Comparison of ENCODE assay signal across 15 cellular contexts in the genomic region with DNA sequence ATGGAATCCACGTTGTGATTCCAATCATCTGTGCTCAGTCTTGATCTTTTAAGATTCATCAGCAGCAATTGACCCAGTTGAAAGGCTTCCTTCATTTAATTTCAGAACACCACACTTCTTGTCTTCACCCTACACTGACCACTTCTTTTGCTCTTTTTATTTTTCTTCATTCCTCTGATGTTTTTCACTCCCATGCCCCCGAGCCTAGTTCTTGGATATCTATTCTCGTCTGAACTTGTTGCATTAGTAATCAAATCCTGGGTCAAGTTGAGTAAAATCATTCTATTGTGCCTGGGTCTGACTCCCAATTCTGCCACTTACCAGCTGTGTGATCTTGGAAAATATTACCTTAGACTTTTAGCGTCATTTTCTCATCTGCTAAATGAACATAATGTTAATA.
DNase-seq lines count a peak whose midpoint lies in the region; ATAC-seq and TF ChIP-seq lines count a peak whose summit lies in the region.
"Had no signal": no experiment of that assay in that cellular context is flagged by ENCODE, and none has a peak within 500 bp of the region (broad histone marks: within the 10 kb centered on the region; RNA-seq: fewer than 3 reads in every experiment).

No MANE protein-coding gene starts in this region.

- intact Hi-C loops in MCF 10A (cut with micrococcal nuclease) (no loop called here), breast epithelium (cut with DNase I; ENCODE audit: low total_unique reads) (no loop called here), mammary epithelial cell (cut with micrococcal nuclease) (no loop called here)

- peaks cover 20% of the 10 kb centered on the region for H3K4me1 Mint-ChIP-seq in MCF 10A (ENCODE audit: insufficient read depth, unreplicated experiment)
- H3K4me1 Mint-ChIP-seq: CD14-positive monocyte; CD4-positive, alpha-beta memory T cell had no signal

- H3K79me2 ChIP-seq in mammary epithelial cell (ENCODE audit: insufficient read depth, low read length) = no peaks in the 10 kb centered on the region

- H3K27ac Mint-ChIP-seq in MCF 10A (ENCODE audit: low read depth, unreplicated experiment) = peak overlapping the region; percentile 16
- H3K27ac Mint-ChIP-seq: CD4-positive, alpha-beta memory T cell; H9 had no signal

- H3K27me3 Mint-ChIP-seq in MCF 10A (ENCODE audit: insufficient read depth, unreplicated experiment) = no peaks in the 10 kb centered on the region
- H3K27me3 Mint-ChIP-seq: CD4-positive, alpha-beta memory T cell had no signal

- ATAC-seq in stimulated activated naive CD8-positive, alpha-beta T cell treated with anti-CD3 and anti-CD28 coated beads, Interleukin-15, Interleukin-2, amounts not matched to agents 100 U/mL and 50 U/mL, for 24 hours = no peak
- ATAC-seq: GM12878 had no signal

- TF ChIP-seq CTCF in MCF 10A (IDR thresholded peaks at IDR 0.05; ENCODE audit: unreplicated experiment) = no peak
- TF ChIP-seq CTCF in breast epithelium (IDR thresholded peaks at IDR 0.05) = no peak
- TF ChIP-seq CTCF in mammary epithelial cell (conservative IDR thresholded peaks at IDR 0.05 in 1 of 2, IDR thresholded peaks at IDR 0.05 in 1 of 2; ENCODE audit: extremely low read depth in 1 of 2, insufficient read depth in 1 of 2, low read depth in 1 of 2, low read length in 2 of 2) = no peak

- H4K20me1 ChIP-seq in mammary epithelial cell (ENCODE audit: insufficient read depth, low read length) = no peaks in the 10 kb centered on the region
- H4K20me1 ChIP-seq: BLaER1 had no signal

- H3K4me2 ChIP-seq in mammary epithelial cell (ENCODE audit: insufficient read depth, low read depth, low read length) = peak overlapping the region; percentile 14
- H3K4me2 ChIP-seq: BLaER1 had no signal

- no peak overlapping the region for H3K9ac ChIP-seq in mammary epithelial cell (ENCODE audit: insufficient read depth, low read length)
- H3K9ac ChIP-seq: BLaER1 had no signal

- no peaks in the 10 kb centered on the region for H3K36me3 ChIP-seq in breast epithelium
- H3K36me3 ChIP-seq in mammary epithelial cell (ENCODE audit: insufficient read depth, low read length) = no peaks in the 10 kb centered on the region
- H3K36me3 ChIP-seq: BLaER1 had no signal

- peak overlapping the region; percentile 34 for H2AFZ ChIP-seq in mammary epithelial cell (ENCODE audit: low read depth, low read length)

- no peak for TF ChIP-seq POLR2A in breast epithelium (IDR thresholded peaks at IDR 0.05)

- peaks cover 0 to under 1% of the 10 kb centered on the region in 2 donors for H3K9me3 ChIP-seq in breast epithelium
- no peaks in the 10 kb centered on the region for H3K9me3 ChIP-seq in mammary epithelial cell (replicated peaks; ENCODE audit: insufficient read depth, low read length)
- H3K9me3 ChIP-seq: BLaER1 had no signal

- H3K27me3 ChIP-seq in breast epithelium = no peaks in the 10 kb centered on the region
- no peaks in the 10 kb centered on the region for H3K27me3 ChIP-seq in mammary epithelial cell (ENCODE audit: insufficient read depth, low read length)
- H3K27me3 ChIP-seq: BLaER1 had no signal

- CTCF ChIA-PET in MCF 10A (lab: Yijun Ruan, JAX) = no interaction called here
- CTCF ChIA-PET in mammary epithelial cell (lab: Charles Lee; ENCODE audit: low non-redundant PET) = no interaction called here

- WGBS in mammary epithelial cell (ENCODE audit: low coverage, missing lambda C conversion rate) = 7% methylated on average over 4 of the region's 4 CpGs

- no peak overlapping the region for H3K27ac ChIP-seq in breast epithelium
- H3K27ac ChIP-seq in mammary epithelial cell (ENCODE audit: insufficient read depth, low read depth, low read length) = no peak overlapping the region
- H3K27ac ChIP-seq: BLaER1 had no signal

- dilution Hi-C loops in mammary epithelial cell (cut with HindIII; ENCODE audit: low sequenced_read_pairs) = no loop called here

- no peaks in the 10 kb centered on the region for H3K36me3 Mint-ChIP-seq in MCF 10A (ENCODE audit: insufficient read depth, unreplicated experiment)
- H3K36me3 Mint-ChIP-seq: CD14-positive monocyte; CD4-positive, alpha-beta memory T cell had no signal

- DNase-seq in MCF 10A (ENCODE audit: unreplicated experiment) (no peak), breast epithelium (ENCODE audit: low spot score in 2 of 2) (no peak), mammary epithelial cell (peak; percentile 76), foreskin melanocyte (peak; percentile 88), NK-92 (lab: John Stamatoyannopoulos, UW; ENCODE audit: unreplicated experiment) (no peak)
- no peak for DNase-seq in activated effector memory CD4-positive, alpha-beta T cell treated with Interleukin-2 at 50 U/mL for 16 hours
- no peak for DNase-seq in stimulated activated naive CD8-positive, alpha-beta T cell treated with anti-CD3 and anti-CD28 coated beads, Interleukin-15, Interleukin-2, amounts not matched to agents 100 U/mL and 50 U/mL, for 24 hours
- DNase-seq: 8988T; CD4-positive, alpha-beta memory T cell; DMS153; DMS79 treated with DMSO at 0.1 percent for 48 hours; H9 had no signal

- no peaks in the 10 kb centered on the region for H3K4me1 ChIP-seq in breast epithelium
- peaks cover 12% of the 10 kb centered on the region for H3K4me1 ChIP-seq in mammary epithelial cell (ENCODE audit: insufficient read depth, low read length)
- H3K4me1 ChIP-seq: BLaER1 had no signal

- in situ Hi-C loops in mammary epithelial cell (cut with MboI; ENCODE audit: low sequenced_read_pairs in 2 of 2) = no loop called here

- H3K9me3 Mint-ChIP-seq in MCF 10A (ENCODE audit: unreplicated experiment) = peaks cover 8% of the 10 kb centered on the region

- no TSS peak for BruUV-seq in MCF 10A (replicated peaks; lab: Mats Ljungman, UMichigan)
- no TSS peak for BruUV-seq in mammary epithelial cell (replicated peaks; lab: Mats Ljungman, UMichigan)

- POLR2A ChIA-PET in MCF 10A (lab: Yijun Ruan, JAX) = interaction anchor here (0.7 kb wide), 1 partner anchor 376 kb away, joined by 3 read pairs; no protein-coding TSS in a partner anchor

- H3K4me3 ChIP-seq in breast epithelium (no peak overlapping the region), mammary epithelial cell (replicated peaks in 1 of 3; ENCODE audit: insufficient read depth in 1 of 3, low read depth in 2 of 3, low read length in 3 of 3) (no peak overlapping the region)
- H3K4me3 ChIP-seq: BLaER1, GM12878 had no signal

- no peak overlapping the region for H3K4me3 Mint-ChIP-seq in MCF 10A (ENCODE audit: unreplicated experiment)
- H3K4me3 Mint-ChIP-seq: CD14-positive monocyte; CD4-positive, alpha-beta memory T cell; H9 had no signal

Comparison
In these comparisons a context has a peak if more than half of its experiments do, and no peak if none do; other contexts are left out.
1. DNase-seq: peak in mammary epithelial cell (single experiment) and foreskin melanocyte (single experiment); none in MCF 10A (single experiment), breast epithelium (0 of 2), activated effector memory CD4-positive, alpha-beta T cell treated with Interleukin-2 at 50 U/mL for 16 hours (single experiment), NK-92 (single experiment) and stimulated activated naive CD8-positive, alpha-beta T cell treated with anti-CD3 and anti-CD28 coated beads, Interleukin-15, Interleukin-2, amounts not matched to agents 100 U/mL and 50 U/mL, for 24 hours (single experiment).